22 cellular contexts compared by ENCODE assay signal in the genomic region with DNA sequence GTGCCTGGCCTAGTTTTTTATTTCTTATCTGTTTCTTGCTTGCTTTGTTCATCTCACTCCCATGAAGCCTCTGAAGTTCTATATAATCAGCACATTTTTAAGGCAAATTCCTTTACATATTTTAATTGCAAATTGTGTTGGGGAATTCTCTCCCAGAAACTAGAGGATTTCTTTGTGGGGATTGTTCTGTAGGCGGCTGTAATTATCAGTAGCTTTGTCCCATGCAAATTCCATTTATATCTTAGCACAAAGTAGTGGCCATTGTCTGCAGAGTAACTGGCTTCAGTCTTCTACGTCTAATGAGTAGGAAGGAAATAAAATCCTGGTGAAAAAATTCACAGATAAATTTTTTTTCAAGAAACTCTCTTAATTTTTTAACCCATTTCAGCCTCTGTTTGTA. TPM values are rescaled to one million over a fixed set of nuclear protein-coding genes. Genes with fewer than 3 reads are reported as not detected.
A peak's percentile ranks its signal among the peaks of the same experiment; 100 is the strongest.
DNase-seq lines count a peak whose midpoint lies in the region; TF ChIP-seq lines count a peak whose summit lies in the region.
"Had no signal": no experiment of that assay in that cellular context is flagged by ENCODE, and none has a peak within 500 bp of the region (broad histone marks: within the 10 kb centered on the region; RNA-seq: fewer than 3 reads in every experiment).

No MANE protein-coding gene starts in this region.

- no peaks in the 10 kb centered on the region for H3K9me3 Mint-ChIP-seq in nephron

- H3K4me3 Mint-ChIP-seq in nephron = no peak overlapping the region

- no peaks in the 10 kb centered on the region for H3K27me3 ChIP-seq in A673 (replicated peaks; ENCODE audit: insufficient read depth, low read depth, low read length, poor library complexity)
- H3K27me3 ChIP-seq: SJCRH30 had no signal

- H3K4me1 Mint-ChIP-seq in nephron = no peaks in the 10 kb centered on the region

- POLR2A ChIA-PET in A673 (lab: Charles Lee; ENCODE audit: low non-redundant PET) = no interaction called here

- intact Hi-C loops in A673 (cut with micrococcal nuclease; ENCODE audit: unreplicated experiment) = no loop called here

- H3K27ac ChIP-seq in A673 (ENCODE audit: low read depth, low read length, poor library complexity, severe bottlenecking) (no peak overlapping the region), epithelial cell of prostate (peak overlapping the region; percentile 58)
- H3K27ac ChIP-seq: C4-2B, SJCRH30 had no signal

- H3K36me3 ChIP-seq in A673 (ENCODE audit: insufficient read depth, low read length, poor library complexity, severe bottlenecking) = no peaks in the 10 kb centered on the region
- H3K36me3 ChIP-seq: SJCRH30 had no signal

- TF ChIP-seq CTCF in A673 (conservative IDR thresholded peaks at IDR 0.05; ENCODE audit: low read depth, low read length) (no peak), nephron (IDR thresholded peaks at IDR 0.05; ENCODE audit: unreplicated experiment in 3 of 3) (no peak)

- CTCF ChIA-PET in A673 (lab: Charles Lee) = no interaction called here

- no peaks in the 10 kb centered on the region for H3K27me3 Mint-ChIP-seq in nephron (ENCODE audit: low read depth)

- H3K9me3 ChIP-seq in A673 (ENCODE audit: low read depth, low read length, poor library complexity, severe bottlenecking) = no peaks in the 10 kb centered on the region
- H3K9me3 ChIP-seq: SJCRH30 had no signal

- no peak overlapping the region for H3K4me3 ChIP-seq in A673 (ENCODE audit: low read depth, low read length, poor library complexity, severe bottlenecking)
- H3K4me3 ChIP-seq: GM12878, SJCRH30 had no signal

- DNase-seq in A673 (ENCODE audit: low spot score) (peak; percentile 14), NCI-H526 (lab: John Stamatoyannopoulos, UW) (peak; percentile 38 to 77), epithelial cell of prostate (ENCODE audit: low read depth, low spot score) (no peak), ureter (ENCODE audit: low spot score) (no peak)
- no peak for DNase-seq in activated effector memory CD4-positive, alpha-beta T cell treated with Interleukin-2 at 50 U/mL for 16 hours
- DNase-seq in activated naive CD4-positive, alpha-beta T cell treated with Interleukin-2 at 50 U/mL for 16 hours = no peak
- no peak for DNase-seq in activated T-cell treated with anti-CD3 and anti-CD28 coated beads, Interleukin-2, amount 50 U/mL, for 48 hours
- DNase-seq: DND-41, GOT3, KBM-7, NCI-H1092 treated with DMSO at 0.1 percent for 48 hours, NCI-H146, NCI-H2029, NCI-H226, NCI-H510A treated with DMSO at 0.1 percent for 48 hours, NCI-H82, SJCRH30 had no signal

- peak overlapping the region in 2 of 3 experiments; percentile 27 to 33 for H3K27ac Mint-ChIP-seq in nephron

- H3K36me3 Mint-ChIP-seq in nephron (ENCODE audit: low read depth) = peaks cover 24% of the 10 kb centered on the region

- peaks cover 10% of the 10 kb centered on the region for H3K4me1 ChIP-seq in A673 (ENCODE audit: insufficient read depth, low read length, poor library complexity, severe bottlenecking)
- H3K4me1 ChIP-seq: SJCRH30 had no signal

- BruUV-seq in A673 (replicated peaks; lab: Mats Ljungman, UMichigan) = no TSS peak

RNA-seq across cellular contexts. Expression of gene CLEC20A, which starts 35.7 kb away (rescaled TPM):
- not detected in 2 replicates for total RNA-seq in A673 (2021)
- total RNA-seq in ureter = not detected
- total RNA-seq: A172, GM12878, HT1080, SJCRH30 had no signal

RNA-seq across cellular contexts. Expression of gene TEX35, which starts 51.8 kb away (rescaled TPM):
- 0.28 TPM in 1 of 2 replicates, not detected in the other for total RNA-seq in A673 (2021)
- not detected for total RNA-seq in ureter
- total RNA-seq: A172, GM12878, HT1080, SJCRH30 had no signal

Comparison
In these comparisons a context has a peak if more than half of its experiments do, and no peak if none do; other contexts are left out.
1. DNase-seq: peak in A673 (single experiment) and NCI-H526 (2 of 2); none in epithelial cell of prostate (single experiment), activated effector memory CD4-positive, alpha-beta T cell treated with Interleukin-2 at 50 U/mL for 16 hours (single experiment), activated naive CD4-positive, alpha-beta T cell treated with Interleukin-2 at 50 U/mL for 16 hours (single experiment), ureter (single experiment) and activated T-cell treated with anti-CD3 and anti-CD28 coated beads, Interleukin-2, amount 50 U/mL, for 48 hours (0 of 2).